Comparison of ENCODE assay signal across 11 cellular contexts in genomic region chr15:77753238-77753873, GRCh38.
DNase-seq lines count a peak whose midpoint lies in the region; ATAC-seq and TF ChIP-seq lines count a peak whose summit lies in the region.
"Had no signal": no experiment of that assay in that cellular context is flagged by ENCODE, and none has a peak within 500 bp of the region (broad histone marks: within the 10 kb centered on the region; RNA-seq: fewer than 3 reads in every experiment).

No MANE protein-coding gene starts in this region.

- no peak overlapping the region for H2AFZ ChIP-seq in osteoblast (ENCODE audit: low read length)

- peaks cover 5% of the 10 kb centered on the region for H3K27me3 Mint-ChIP-seq in activated CD4-positive, alpha-beta T cell treated with anti-CD3 and anti-CD28 coated beads for 36 hours

- H3K27ac Mint-ChIP-seq in activated CD4-positive, alpha-beta T cell treated with anti-CD3 and anti-CD28 coated beads for 36 hours = no peak overlapping the region
- H3K27ac Mint-ChIP-seq: stimulated activated memory B cell treated with anti-CD40 and anti-IgM and Interleukin-4, amounts not matched to agents 10 μg/mL and 1 μg/mL and 100 μg/mL, for 72 hours had no signal

- no peak overlapping the region for H3K27ac ChIP-seq in osteoblast (ENCODE audit: low read depth, low read length)
- H3K27ac ChIP-seq: ascending aorta had no signal

- H3K36me3 ChIP-seq in osteoblast (ENCODE audit: insufficient read depth, low read length) = no peaks in the 10 kb centered on the region
- H3K36me3 ChIP-seq: ascending aorta had no signal

- CTCF ChIA-PET in activated CD4-positive, alpha-beta T cell treated with anti-CD3 and anti-CD28 coated beads for 36 hours (lab: Charles Lee) = no interaction called here

- H3K9me3 Mint-ChIP-seq in activated CD4-positive, alpha-beta T cell treated with anti-CD3 and anti-CD28 coated beads for 36 hours (ENCODE audit: low read depth) = no peaks in the 10 kb centered on the region
- H3K9me3 Mint-ChIP-seq: stimulated activated memory B cell treated with anti-CD40 and anti-IgM and Interleukin-4, amounts not matched to agents 10 μg/mL and 1 μg/mL and 100 μg/mL, for 72 hours had no signal

- H3K4me3 Mint-ChIP-seq in activated CD4-positive, alpha-beta T cell treated with anti-CD3 and anti-CD28 coated beads for 36 hours = no peak overlapping the region
- H3K4me3 Mint-ChIP-seq: stimulated activated memory B cell treated with anti-CD40 and anti-IgM and Interleukin-4, amounts not matched to agents 10 μg/mL and 1 μg/mL and 100 μg/mL, for 72 hours had no signal

- TF ChIP-seq CTCF in osteoblast (IDR thresholded peaks at IDR 0.05; ENCODE audit: extremely low read depth, low read depth, low read length) = no peak

- H3K4me1 Mint-ChIP-seq in activated CD4-positive, alpha-beta T cell treated with anti-CD3 and anti-CD28 coated beads for 36 hours = no peaks in the 10 kb centered on the region

- H3K9me3 ChIP-seq in osteoblast (ENCODE audit: low read depth, low read length) = no peaks in the 10 kb centered on the region
- H3K9me3 ChIP-seq: ascending aorta had no signal

- no peaks in the 10 kb centered on the region for H3K36me3 Mint-ChIP-seq in activated CD4-positive, alpha-beta T cell treated with anti-CD3 and anti-CD28 coated beads for 36 hours (ENCODE audit: low read depth)
- H3K36me3 Mint-ChIP-seq: stimulated activated memory B cell treated with anti-CD40 and anti-IgM and Interleukin-4, amounts not matched to agents 10 μg/mL and 1 μg/mL and 100 μg/mL, for 72 hours had no signal

- intact Hi-C loops in activated CD4-positive, alpha-beta T cell treated with anti-CD3 and anti-CD28 coated beads for 36 hours (cut with DNase I, micrococcal nuclease) = no loop called here

- H3K79me2 ChIP-seq in osteoblast (ENCODE audit: insufficient read depth, low read length) = no peaks in the 10 kb centered on the region

- POLR2A ChIA-PET in activated CD4-positive, alpha-beta T cell treated with anti-CD3 and anti-CD28 coated beads for 36 hours (lab: Charles Lee) = no interaction called here

- H3K4me2 ChIP-seq in osteoblast (ENCODE audit: insufficient read depth, low read length) = no peak overlapping the region

- H3K27me3 ChIP-seq in osteoblast (ENCODE audit: insufficient read depth, low read length) = no peaks in the 10 kb centered on the region
- H3K27me3 ChIP-seq: ascending aorta had no signal

- no peak for ATAC-seq in activated CD4-positive, alpha-beta T cell treated with anti-CD3 and anti-CD28 coated beads for 36 hours
- ATAC-seq in activated CD4-positive, CD25-positive, alpha-beta regulatory T cell treated with anti-CD3 and anti-CD28 coated beads, Interleukin-2, amount 50 U/mL, for 24 hours = no peak
- ATAC-seq in GM21717 (IDR thresholded peaks at IDR 0.05; ENCODE audit: unreplicated experiment) = no peak
- ATAC-seq: stimulated activated memory B cell treated with anti-CD40 and anti-IgM and Interleukin-4, amounts not matched to agents 10 μg/mL and 1 μg/mL and 100 μg/mL, for 72 hours had no signal

- DNase-seq in activated CD4-positive, alpha-beta T cell treated with anti-CD3 and anti-CD28 coated beads for 36 hours = peak; percentile 11
- DNase-seq in activated CD4-positive, alpha-beta T cell treated with anti-CD3 and anti-CD28 coated beads for 4 hours = no peak
- peak; percentile 34 for DNase-seq in NAMALWA (ENCODE audit: low spot score)
- DNase-seq in ecto neural progenitor cell (ENCODE audit: low spot score) = peak; percentile 85
- peak; percentile 93 for DNase-seq in osteoblast (ENCODE audit: insufficient read length, low spot score, missing footprints)
- DNase-seq in T1000 (lab: John Stamatoyannopoulos, UW) = no peak
- DNase-seq: NCI-H187 had no signal

- no peaks in the 10 kb centered on the region for H3K4me1 ChIP-seq in osteoblast (ENCODE audit: insufficient read depth, low read length)
- H3K4me1 ChIP-seq: ascending aorta had no signal

- H3K4me3 ChIP-seq in osteoblast (ENCODE audit: insufficient read depth, low read length) = no peak overlapping the region
- H3K4me3 ChIP-seq: ascending aorta had no signal

- no peaks in the 10 kb centered on the region for H4K20me1 ChIP-seq in osteoblast (ENCODE audit: insufficient read depth, low read length)

Comparison
In these comparisons a context has a peak if more than half of its experiments do, and no peak if none do; other contexts are left out.
1. DNase-seq: peak in activated CD4-positive, alpha-beta T cell treated with anti-CD3 and anti-CD28 coated beads for 36 hours (single experiment), NAMALWA (single experiment), ecto neural progenitor cell (single experiment) and osteoblast (single experiment); none in activated CD4-positive, alpha-beta T cell treated with anti-CD3 and anti-CD28 coated beads for 4 hours (0 of 2) and T1000 (single experiment).